Comparison of ENCODE assay signal across 1 cellular context in the genomic region with DNA sequence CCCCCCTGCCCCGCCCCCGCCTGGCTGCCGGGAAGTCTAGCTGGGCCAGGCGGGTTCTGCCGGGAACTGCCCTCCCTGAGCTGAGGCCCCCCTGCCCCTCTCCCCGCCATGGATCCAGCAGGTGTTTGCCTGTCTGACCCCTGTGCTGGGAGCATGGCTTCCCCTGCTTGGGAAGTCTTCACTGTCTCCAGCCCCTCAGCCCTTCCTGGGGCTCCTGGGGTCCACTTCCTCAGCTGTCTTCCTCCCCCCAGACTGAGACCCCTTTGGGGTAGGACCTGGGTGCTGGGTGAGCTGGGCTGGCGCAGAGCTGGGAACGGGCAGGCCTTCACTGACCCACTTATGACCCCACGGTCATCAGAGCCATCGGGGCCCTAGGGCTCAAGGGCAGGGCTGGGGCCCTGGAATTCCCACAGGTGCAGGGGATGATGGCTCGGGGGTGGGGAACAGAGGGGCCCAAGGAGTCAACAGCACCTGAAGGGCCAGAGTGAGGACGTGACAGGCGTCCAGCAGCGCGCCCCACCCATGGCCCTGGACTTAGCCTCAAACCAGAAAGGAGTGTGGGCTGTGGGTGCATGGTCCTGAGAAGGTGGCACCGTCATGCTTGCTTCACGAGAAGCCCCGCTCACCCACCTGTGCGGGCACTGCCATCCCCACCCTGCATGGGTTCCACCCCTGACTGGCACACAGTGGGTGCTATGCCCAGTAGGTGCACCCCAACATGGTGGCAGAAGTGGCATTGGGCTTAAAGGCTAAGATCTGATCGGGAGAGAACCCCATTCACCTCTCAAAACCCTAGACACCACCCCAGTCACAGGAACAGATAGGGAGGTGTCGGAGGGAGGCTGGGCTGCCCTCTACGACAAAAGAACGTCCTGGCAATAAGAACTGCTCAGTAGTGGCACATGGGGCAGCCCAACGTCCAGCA.
TF ChIP-seq lines count a peak whose summit lies in the region.

No MANE protein-coding gene starts in this region.

TF ChIP-seq in HepG2, 621 proteins besides CTCF, POLR2A, EP300 and RAD21 (continued from another document and continues in another):
- TF ChIP-seq ZBTB40 (IDR thresholded peaks at IDR 0.05) (no peak), ZBTB40 (CRISPR knock-in tag; IDR thresholded peaks at IDR 0.05) (peak; percentile 57; the same call in 1 of the 2 replicates), ZNF672 (CRISPR knock-in tag; IDR thresholded peaks at IDR 0.05) (no peak), SSRP1 (CRISPR knock-in tag; IDR thresholded peaks at IDR 0.05) (no peak), ZNF333 (CRISPR knock-in tag; IDR thresholded peaks at IDR 0.05; ENCODE audit: borderline replicate concordance) (no peak), GTF3A (CRISPR knock-in tag; conservative IDR thresholded peaks at IDR 0.05) (no peak), KMT2B (CRISPR knock-in tag; IDR thresholded peaks at IDR 0.05) (no peak), DNMT3B (CRISPR knock-in tag; conservative IDR thresholded peaks at IDR 0.05) (no peak), MTF2 (CRISPR knock-in tag; IDR thresholded peaks at IDR 0.05; ENCODE audit: borderline replicate concordance) (no peak), DMAP1 (CRISPR knock-in tag; IDR thresholded peaks at IDR 0.05) (no peak), SPEN (CRISPR knock-in tag; IDR thresholded peaks at IDR 0.05; ENCODE audit: low read depth) (no peak), NR2F2 (IDR thresholded peaks at IDR 0.05; ENCODE audit: borderline replicate concordance, low read depth) (peak; percentile 52), MTA1 (CRISPR knock-in tag; IDR thresholded peaks at IDR 0.05; ENCODE audit: borderline replicate concordance) (peak; percentile 87), ZNF18 (CRISPR knock-in tag; IDR thresholded peaks at IDR 0.05; ENCODE audit: insufficient replicate concordance) (no peak), TFDP2 (CRISPR knock-in tag; IDR thresholded peaks at IDR 0.05) (no peak), TOE1 (CRISPR knock-in tag; IDR thresholded peaks at IDR 0.05) (no peak), ETV5 (CRISPR knock-in tag; IDR thresholded peaks at IDR 0.05; ENCODE audit: borderline replicate concordance) (no peak), ZNF546 (CRISPR knock-in tag; conservative IDR thresholded peaks at IDR 0.05) (no peak)
- TF ChIP-seq, protein P1, sequence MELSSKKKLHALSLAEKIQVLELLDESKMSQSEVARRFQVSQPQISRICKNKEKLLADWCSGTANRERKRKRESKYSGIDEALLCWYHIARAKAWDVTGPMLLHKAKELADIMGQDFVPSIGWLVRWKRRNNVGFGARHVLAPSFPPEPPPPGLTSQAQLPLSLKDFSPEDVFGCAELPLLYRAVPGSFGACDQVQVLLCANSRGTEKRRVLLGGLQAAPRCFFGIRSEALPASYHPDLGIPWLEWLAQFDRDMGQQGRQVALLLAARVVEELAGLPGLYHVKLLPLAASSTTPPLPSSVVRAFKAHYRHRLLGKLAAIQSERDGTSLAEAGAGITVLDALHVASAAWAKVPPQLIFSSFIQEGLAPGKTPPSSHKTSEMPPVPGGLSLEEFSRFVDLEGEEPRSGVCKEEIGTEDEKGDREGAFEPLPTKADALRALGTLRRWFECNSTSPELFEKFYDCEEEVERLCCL (CRISPR knock-in tag; IDR thresholded peaks at IDR 0.05; ENCODE audit: borderline replicate concordance): no peak
- TF ChIP-seq, protein P2, sequence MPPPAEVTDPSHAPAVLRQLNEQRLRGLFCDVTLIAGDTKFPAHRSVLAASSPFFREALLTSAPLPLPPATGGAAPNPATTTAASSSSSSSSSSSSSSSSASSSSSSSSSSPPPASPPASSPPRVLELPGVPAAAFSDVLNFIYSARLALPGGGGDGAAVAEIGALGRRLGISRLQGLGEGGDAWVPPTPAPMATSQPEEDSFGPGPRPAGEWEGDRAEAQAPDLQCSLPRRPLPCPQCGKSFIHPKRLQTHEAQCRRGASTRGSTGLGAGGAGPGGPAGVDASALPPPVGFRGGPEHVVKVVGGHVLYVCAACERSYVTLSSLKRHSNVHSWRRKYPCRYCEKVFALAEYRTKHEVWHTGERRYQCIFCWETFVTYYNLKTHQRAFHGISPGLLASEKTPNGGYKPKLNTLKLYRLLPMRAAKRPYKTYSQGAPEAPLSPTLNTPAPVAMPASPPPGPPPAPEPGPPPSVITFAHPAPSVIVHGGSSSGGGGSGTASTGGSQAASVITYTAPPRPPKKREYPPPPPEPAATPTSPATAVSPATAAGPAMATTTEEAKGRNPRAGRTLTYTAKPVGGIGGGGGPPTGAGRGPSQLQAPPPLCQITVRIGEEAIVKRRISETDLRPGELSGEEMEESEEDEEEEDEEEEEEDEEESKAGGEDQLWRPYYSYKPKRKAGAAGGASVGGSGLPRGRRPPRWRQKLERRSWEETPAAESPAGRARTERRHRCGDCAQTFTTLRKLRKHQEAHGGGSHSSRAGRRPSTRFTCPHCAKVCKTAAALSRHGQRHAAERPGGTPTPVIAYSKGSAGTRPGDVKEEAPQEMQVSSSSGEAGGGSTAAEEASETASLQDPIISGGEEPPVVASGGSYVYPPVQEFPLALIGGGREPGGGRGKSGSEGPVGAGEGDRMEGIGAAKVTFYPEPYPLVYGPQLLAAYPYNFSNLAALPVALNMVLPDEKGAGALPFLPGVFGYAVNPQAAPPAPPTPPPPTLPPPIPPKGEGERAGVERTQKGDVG (CRISPR knock-in tag; IDR thresholded peaks at IDR 0.05; ENCODE audit: borderline replicate concordance): peak; percentile 39; the same call in 1 of the 2 replicates
- TF ChIP-seq, protein P3, sequence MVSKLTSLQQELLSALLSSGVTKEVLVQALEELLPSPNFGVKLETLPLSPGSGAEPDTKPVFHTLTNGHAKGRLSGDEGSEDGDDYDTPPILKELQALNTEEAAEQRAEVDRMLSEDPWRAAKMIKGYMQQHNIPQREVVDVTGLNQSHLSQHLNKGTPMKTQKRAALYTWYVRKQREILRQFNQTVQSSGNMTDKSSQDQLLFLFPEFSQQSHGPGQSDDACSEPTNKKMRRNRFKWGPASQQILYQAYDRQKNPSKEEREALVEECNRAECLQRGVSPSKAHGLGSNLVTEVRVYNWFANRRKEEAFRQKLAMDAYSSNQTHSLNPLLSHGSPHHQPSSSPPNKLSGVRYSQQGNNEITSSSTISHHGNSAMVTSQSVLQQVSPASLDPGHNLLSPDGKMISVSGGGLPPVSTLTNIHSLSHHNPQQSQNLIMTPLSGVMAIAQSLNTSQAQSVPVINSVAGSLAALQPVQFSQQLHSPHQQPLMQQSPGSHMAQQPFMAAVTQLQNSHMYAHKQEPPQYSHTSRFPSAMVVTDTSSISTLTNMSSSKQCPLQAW (CRISPR knock-in tag; IDR thresholded peaks at IDR 0.05): no peak
